In the genomic region with DNA sequence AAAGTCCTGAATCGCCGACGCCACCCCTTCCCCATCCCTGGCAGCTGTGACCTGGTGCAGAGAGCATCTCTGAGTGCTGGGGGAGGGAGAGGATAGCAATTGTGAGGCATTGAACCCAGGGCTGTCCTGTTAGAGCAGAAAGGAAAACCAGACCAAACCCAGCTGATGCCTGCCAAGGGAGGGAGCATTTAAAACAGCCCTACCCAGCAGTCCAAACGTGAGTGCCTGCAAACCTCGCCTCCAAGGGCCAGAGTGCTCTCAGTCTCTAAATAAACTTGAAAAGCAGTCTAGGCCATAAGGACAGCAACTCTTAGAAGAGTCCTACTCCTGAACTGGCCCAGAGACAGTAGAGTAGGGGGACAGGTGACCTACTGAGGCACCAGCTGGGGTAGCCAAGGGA, we compare ENCODE assay signal across 22 cellular contexts. TPM values are rescaled to one million over a fixed set of nuclear protein-coding genes. Genes with fewer than 3 reads are reported as not detected.
A peak's percentile ranks its signal among the peaks of the same experiment; 100 is the strongest.
DNase-seq lines count a peak whose midpoint lies in the region; ATAC-seq, FAIRE-seq and TF ChIP-seq lines count a peak whose summit lies in the region.
"Had no signal": no experiment of that assay in that cellular context is flagged by ENCODE, and none has a peak within 500 bp of the region (broad histone marks: within the 10 kb centered on the region; RNA-seq: fewer than 3 reads in every experiment).

No MANE protein-coding gene starts in this region.

- H3K4me1 ChIP-seq in GM23248 (ENCODE audit: insufficient read depth) (peaks cover 26% of the 10 kb centered on the region), astrocyte (ENCODE audit: insufficient read depth, low read length) (peaks cover 13% of the 10 kb centered on the region), mesenchymal stem cell (ENCODE audit: control insufficient read depth, insufficient read depth, low read depth, low read length) (peaks cover 3% of the 10 kb centered on the region), trophoblast cell (ENCODE audit: control insufficient read depth in 1 of 2, insufficient read depth in 2 of 2, low read length in 2 of 2) (no peaks in the 10 kb centered on the region)
- H3K4me1 ChIP-seq: A549, Caco-2 had no signal

- H3K9me3 ChIP-seq in GM23248 (ENCODE audit: low read depth): no peaks in the 10 kb centered on the region
- H3K9me3 ChIP-seq in astrocyte (ENCODE audit: insufficient read depth, low read depth, low read length): no peaks in the 10 kb centered on the region
- peaks cover 5% of the 10 kb centered on the region for H3K9me3 ChIP-seq in mesenchymal stem cell (ENCODE audit: control insufficient read depth, low read length)
- no peaks in the 10 kb centered on the region for H3K9me3 ChIP-seq in trophoblast cell (ENCODE audit: insufficient read depth, low read depth, low read length)
- H3K9me3 ChIP-seq: A549, Caco-2 had no signal

- no peak for FAIRE-seq in astrocyte (lab: Jason Lieb, UNC)
- FAIRE-seq: A549, D721Med, G401.6, GM12892, GM18507, H54, HepG2 had no signal

- 0 out of 2 replicates have a peak overlapping the region, but pooled peaks have one; percentile 17 for H2AFZ ChIP-seq in GM23248
- no peak overlapping the region for H2AFZ ChIP-seq in astrocyte (ENCODE audit: low read depth, low read length)
- no peak overlapping the region for H2AFZ ChIP-seq in mesenchymal stem cell (ENCODE audit: low read depth, low read length)
- H2AFZ ChIP-seq in trophoblast cell (ENCODE audit: insufficient read depth, low read length, poor library complexity): no peak overlapping the region

- no peaks in the 10 kb centered on the region for H4K20me1 ChIP-seq in GM23248 (ENCODE audit: insufficient read depth)
- H4K20me1 ChIP-seq in astrocyte (ENCODE audit: insufficient read depth, low read length): no peaks in the 10 kb centered on the region

- no peaks in the 10 kb centered on the region for H3K36me3 Mint-ChIP-seq in astrocyte (ENCODE audit: low read depth, unreplicated experiment)
- peaks cover 0 to 9% (median 5%) of the 10 kb centered on the region in 3 donors for H3K36me3 Mint-ChIP-seq in naive thymus-derived CD8-positive, alpha-beta T cell
- no peaks in the 10 kb centered on the region for H3K36me3 Mint-ChIP-seq in activated T-helper 1 cell treated with anti-CD3 and anti-CD28 coated beads, Interleukin-12 subunit alpha, Interleukin-12 subunit beta, Interleukin-2, Interleukin-4 antibody, amounts not matched to agents 30 ng/mL and 10 ng/mL and 1 ng/mL, durations not matched to agents 14 hours and 24 hours and 36 hours (ENCODE audit: low read depth)

- no peak overlapping the region for H4K8ac ChIP-seq in mesenchymal stem cell (ENCODE audit: low read length)
- no peak overlapping the region for H4K8ac ChIP-seq in trophoblast cell (ENCODE audit: low read depth, low read length)

- WGBS in GM23248 (ENCODE audit: low coverage in 1 of 2, low lambda C conversion rate in 2 of 2, missing lambda C conversion rate in 2 of 2), 2 experiments: 62 to 68% methylated on average over 5 of the region's 5 CpGs
- 87% methylated on average over 5 of the region's 5 CpGs for WGBS in mesenchymal stem cell
- no CpG with 5 or more reads among the region's 5 CpGs for WGBS in trophoblast cell (ENCODE audit: extremely low coverage, insufficient coverage, insufficient read length)

- H3F3A ChIP-seq in GM23248 (ENCODE audit: insufficient read depth): peaks cover 19% of the 10 kb centered on the region

- H3K9me2 ChIP-seq in GM23248 (ENCODE audit: insufficient read depth): no peaks in the 10 kb centered on the region

- H3K27me3 ChIP-seq in GM23248 (replicated peaks; ENCODE audit: insufficient read depth): no peaks in the 10 kb centered on the region
- H3K27me3 ChIP-seq in astrocyte (ENCODE audit: insufficient read depth, low read length): no peaks in the 10 kb centered on the region
- no peaks in the 10 kb centered on the region for H3K27me3 ChIP-seq in mesenchymal stem cell (ENCODE audit: control insufficient read depth in 1 of 2, insufficient read depth in 1 of 2, low read length in 2 of 2)
- no peaks in the 10 kb centered on the region for H3K27me3 ChIP-seq in trophoblast cell (ENCODE audit: insufficient read depth, low read length)

- ATAC-seq in naive thymus-derived CD8-positive, alpha-beta T cell: no peak
- ATAC-seq: A549, GM23338, HepG2 had no signal

- H3K4me2 ChIP-seq in GM23248 (ENCODE audit: unreplicated experiment): no peak overlapping the region
- H3K4me2 ChIP-seq in astrocyte (ENCODE audit: low read length): no peak overlapping the region
- no peak overlapping the region for H3K4me2 ChIP-seq in mesenchymal stem cell (ENCODE audit: low read length, poor library complexity, severe bottlenecking)
- H3K4me2 ChIP-seq in trophoblast cell (ENCODE audit: low read length): no peak overlapping the region
- H3K4me2 ChIP-seq: A549, GM23338 had no signal

- H3K18ac ChIP-seq in mesenchymal stem cell (ENCODE audit: low read depth in 1 of 2, low read length in 2 of 2) (peak overlapping the region in 1 of 2 experiments; percentile 41), trophoblast cell (ENCODE audit: low read length) (no peak overlapping the region)

- H2BK120ac ChIP-seq in mesenchymal stem cell (ENCODE audit: low read depth, low read length) (no peak overlapping the region), trophoblast cell (ENCODE audit: insufficient read depth, low read length, poor library complexity) (peak overlapping the region; percentile 24)

- DNase-seq in GM23248 (no peak), astrocyte (ENCODE audit: low read depth) (no peak), mesenchymal stem cell (no peak), trophoblast cell (no peak), iPS-NIHi7 (ENCODE audit: extremely low spot score) (no peak)
- no peak for DNase-seq in naive thymus-derived CD8-positive, alpha-beta T cell
- no peak for DNase-seq in activated T-helper 1 cell treated with anti-CD3 and anti-CD28 coated beads, Interleukin-12 subunit alpha, Interleukin-12 subunit beta, Interleukin-2, Interleukin-4 antibody, amounts not matched to agents 30 ng/mL and 10 ng/mL and 1 ng/mL, durations not matched to agents 14 hours and 24 hours and 36 hours (ENCODE audit: low spot score)
- DNase-seq in activated CD4-positive, alpha-beta T cell treated with anti-CD3 and anti-CD28 coated beads, Interleukin-2, amount 50 U/mL, for 1 hour: no peak
- DNase-seq: AML-193; Caco-2; CD4-positive, alpha-beta T cell; HCEC 1CT had no signal

- peaks cover 31% of the 10 kb centered on the region for H3K4me1 Mint-ChIP-seq in astrocyte (ENCODE audit: low read depth, unreplicated experiment)
- no peaks in the 10 kb centered on the region for H3K4me1 Mint-ChIP-seq in naive thymus-derived CD8-positive, alpha-beta T cell
- H3K4me1 Mint-ChIP-seq in activated T-helper 1 cell treated with anti-CD3 and anti-CD28 coated beads, Interleukin-12 subunit alpha, Interleukin-12 subunit beta, Interleukin-2, Interleukin-4 antibody, amounts not matched to agents 30 ng/mL and 10 ng/mL and 1 ng/mL, durations not matched to agents 14 hours and 24 hours and 36 hours (ENCODE audit: low read depth): no peaks in the 10 kb centered on the region

- no peak overlapping the region for H3K14ac ChIP-seq in mesenchymal stem cell (ENCODE audit: low read length in 2 of 2)
- no peak overlapping the region for H3K14ac ChIP-seq in trophoblast cell (ENCODE audit: low read length)

- no peak overlapping the region for H2BK5ac ChIP-seq in mesenchymal stem cell (ENCODE audit: low read depth, low read length, poor library complexity, severe bottlenecking)
- no peak overlapping the region for H2BK5ac ChIP-seq in trophoblast cell (ENCODE audit: low read depth, low read length, poor library complexity)

- H3K79me2 ChIP-seq in GM23248 (ENCODE audit: insufficient read depth) (no peaks in the 10 kb centered on the region), astrocyte (ENCODE audit: insufficient read depth, low read length) (no peaks in the 10 kb centered on the region), trophoblast cell (ENCODE audit: control insufficient read depth, insufficient read depth, low read length, poor library complexity) (no peaks in the 10 kb centered on the region)

- no peak overlapping the region for H3K9ac ChIP-seq in GM23248
- no peak overlapping the region for H3K9ac ChIP-seq in astrocyte (ENCODE audit: low read length)
- no peak overlapping the region for H3K9ac ChIP-seq in mesenchymal stem cell (ENCODE audit: low read length)
- no peak overlapping the region for H3K9ac ChIP-seq in trophoblast cell (ENCODE audit: low read length)

- H4K91ac ChIP-seq in mesenchymal stem cell (ENCODE audit: low read length): no peak overlapping the region
- H4K91ac ChIP-seq in trophoblast cell (ENCODE audit: low read depth, low read length): no peak overlapping the region

- no peak overlapping the region for H3K23ac ChIP-seq in mesenchymal stem cell (ENCODE audit: low read length in 2 of 2)
- H3K23ac ChIP-seq in trophoblast cell (ENCODE audit: low read length): no peak overlapping the region

- H3K36me3 ChIP-seq in GM23248 (ENCODE audit: low read depth) (no peaks in the 10 kb centered on the region), astrocyte (ENCODE audit: insufficient read depth, low read length) (no peaks in the 10 kb centered on the region), mesenchymal stem cell (ENCODE audit: control insufficient read depth in 1 of 2, insufficient read depth in 2 of 2, low read depth in 1 of 2, low read length in 2 of 2) (no peaks in the 10 kb centered on the region), trophoblast cell (ENCODE audit: control insufficient read depth in 1 of 2, insufficient read depth in 2 of 2, low read length in 2 of 2) (no peaks in the 10 kb centered on the region)

- H3K27ac Mint-ChIP-seq in astrocyte (ENCODE audit: unreplicated experiment): peak overlapping the region; percentile 93
- H3K27ac Mint-ChIP-seq in naive thymus-derived CD8-positive, alpha-beta T cell: no peak overlapping the region
- no peak overlapping the region for H3K27ac Mint-ChIP-seq in activated T-helper 1 cell treated with anti-CD3 and anti-CD28 coated beads, Interleukin-12 subunit alpha, Interleukin-12 subunit beta, Interleukin-2, Interleukin-4 antibody, amounts not matched to agents 30 ng/mL and 10 ng/mL and 1 ng/mL, durations not matched to agents 14 hours and 24 hours and 36 hours
- H3K27ac Mint-ChIP-seq: CD4-positive, alpha-beta T cell; GM23338 had no signal

- H2AK5ac ChIP-seq in mesenchymal stem cell (ENCODE audit: low read length, severe bottlenecking) (peak overlapping the region; percentile 87), trophoblast cell (ENCODE audit: low read length) (no peak overlapping the region)

- H3K79me1 ChIP-seq in mesenchymal stem cell (replicated peaks; ENCODE audit: low read length, poor library complexity, severe bottlenecking) (no peaks in the 10 kb centered on the region), trophoblast cell (ENCODE audit: low read length) (peaks cover 2% of the 10 kb centered on the region)

- in situ Hi-C loops in GM23248 (cut with MboI): no loop called here

- peak overlapping the region in 1 of 2 experiments; percentile 25 for H3K4ac ChIP-seq in mesenchymal stem cell (ENCODE audit: low read depth in 1 of 2, low read length in 2 of 2)
- H3K4ac ChIP-seq in trophoblast cell (ENCODE audit: low read depth, low read length): no peak overlapping the region

- H4K12ac ChIP-seq in trophoblast cell (ENCODE audit: low read depth, low read length): no peak overlapping the region

- H3K4me3 Mint-ChIP-seq in astrocyte (ENCODE audit: unreplicated experiment): no peak overlapping the region
- no peak overlapping the region for H3K4me3 Mint-ChIP-seq in naive thymus-derived CD8-positive, alpha-beta T cell
- no peak overlapping the region for H3K4me3 Mint-ChIP-seq in activated T-helper 1 cell treated with anti-CD3 and anti-CD28 coated beads, Interleukin-12 subunit alpha, Interleukin-12 subunit beta, Interleukin-2, Interleukin-4 antibody, amounts not matched to agents 30 ng/mL and 10 ng/mL and 1 ng/mL, durations not matched to agents 14 hours and 24 hours and 36 hours
- H3K4me3 Mint-ChIP-seq: CD4-positive, alpha-beta T cell; GM23338 had no signal

- no peak for TF ChIP-seq CTCF in astrocyte (IDR thresholded peaks at IDR 0.05; ENCODE audit: insufficient read depth, low read depth, low read length)

- H3K27me3 Mint-ChIP-seq in astrocyte (ENCODE audit: low read depth, unreplicated experiment): no peaks in the 10 kb centered on the region
- peaks cover 0 to 17% (median 11%) of the 10 kb centered on the region in 5 donors for H3K27me3 Mint-ChIP-seq in naive thymus-derived CD8-positive, alpha-beta T cell
- H3K27me3 Mint-ChIP-seq in activated T-helper 1 cell treated with anti-CD3 and anti-CD28 coated beads, Interleukin-12 subunit alpha, Interleukin-12 subunit beta, Interleukin-2, Interleukin-4 antibody, amounts not matched to agents 30 ng/mL and 10 ng/mL and 1 ng/mL, durations not matched to agents 14 hours and 24 hours and 36 hours (ENCODE audit: insufficient read depth): peaks cover 2% of the 10 kb centered on the region

- no peak overlapping the region for H2BK15ac ChIP-seq in mesenchymal stem cell (ENCODE audit: low read depth, poor library complexity, severe bottlenecking)

- POLR2A ChIA-PET in naive thymus-derived CD8-positive, alpha-beta T cell (lab: Charles Lee): interaction anchor here (0.6 kb wide), 1 partner anchor 10 kb away, joined by 3 read pairs; no protein-coding TSS in a partner anchor

- no peak overlapping the region for H3K27ac ChIP-seq in GM23248
- no peak overlapping the region for H3K27ac ChIP-seq in astrocyte (ENCODE audit: low read depth, low read length)
- H3K27ac ChIP-seq in mesenchymal stem cell (ENCODE audit: low read length, poor library complexity, severe bottlenecking): no peak overlapping the region
- H3K27ac ChIP-seq in trophoblast cell (ENCODE audit: low read depth, low read length): no peak overlapping the region
- H3K27ac ChIP-seq: 22Rv1, A549, C4-2B had no signal

- H3K4me3 ChIP-seq in GM23248 (no peak overlapping the region), astrocyte (ENCODE audit: insufficient read depth, low read depth, low read length) (no peak overlapping the region), mesenchymal stem cell (ENCODE audit: insufficient read depth in 1 of 2, low read depth in 1 of 2, low read length in 2 of 2) (no peak overlapping the region), trophoblast cell (ENCODE audit: low read depth, low read length) (no peak overlapping the region)
- H3K4me3 ChIP-seq: A549, GM23338 had no signal

- peaks cover 3% of the 10 kb centered on the region for H3K9me3 Mint-ChIP-seq in astrocyte (ENCODE audit: unreplicated experiment)
- peaks cover 6 to 16% (median 10%) of the 10 kb centered on the region in 9 donors for H3K9me3 Mint-ChIP-seq in naive thymus-derived CD8-positive, alpha-beta T cell
- peaks cover 8% of the 10 kb centered on the region for H3K9me3 Mint-ChIP-seq in activated T-helper 1 cell treated with anti-CD3 and anti-CD28 coated beads, Interleukin-12 subunit alpha, Interleukin-12 subunit beta, Interleukin-2, Interleukin-4 antibody, amounts not matched to agents 30 ng/mL and 10 ng/mL and 1 ng/mL, durations not matched to agents 14 hours and 24 hours and 36 hours
- H3K9me3 Mint-ChIP-seq: CD4-positive, alpha-beta T cell; GM23338 had no signal

- intact Hi-C loops in activated T-helper 1 cell treated with anti-CD3 and anti-CD28 coated beads, Interleukin-12 subunit alpha, Interleukin-12 subunit beta, Interleukin-2, Interleukin-4 antibody, amounts not matched to agents 30 ng/mL and 10 ng/mL and 1 ng/mL, durations not matched to agents 14 hours and 24 hours and 36 hours (cut with micrococcal nuclease): no loop called here

- H2BK12ac ChIP-seq in mesenchymal stem cell (ENCODE audit: low read length in 2 of 2): peak overlapping the region in 1 of 2 experiments; percentile 12
- H2BK12ac ChIP-seq in trophoblast cell (ENCODE audit: low read length): no peak overlapping the region

RNA-seq across cellular contexts. Expression of a gene that starts 20.0 kb away (rescaled TPM):
- total RNA-seq in GM23248 (2014; rRNA removed; shearing (Covaris generic)): 13.7 and 18.2 TPM in 2 replicates
- 7.1 and 7.5 TPM in 2 replicates for polyA plus RNA-seq in GM23248 (2016; fragmentation: Nextera tagmentation; extraction: Ambion mirVana)
- 19.2 and 20.8 TPM in 2 replicates for total RNA-seq in astrocyte
- polyA plus RNA-seq in mesenchymal stem cell (2013, experiment 1 of 2): 8.1 TPM
- 7.8 TPM for polyA plus RNA-seq in mesenchymal stem cell (2013, experiment 2 of 2)
- 9.3 and 9.5 TPM in 2 replicates for polyA plus RNA-seq in trophoblast cell (2013)
- total RNA-seq in naive thymus-derived CD8-positive, alpha-beta T cell: 10 to 100 TPM; 17.6 to 24.1 TPM
- polyA plus RNA-seq in naive thymus-derived CD8-positive, alpha-beta T cell: 10 to 100 TPM in 1 of 3 donors, 1 to 10 TPM in 2; 5.1 to 11.1 (median 8.7) TPM
- total RNA-seq in activated T-helper 1 cell treated with anti-CD3 and anti-CD28 coated beads, Interleukin-12 subunit alpha, Interleukin-12 subunit beta, Interleukin-2, Interleukin-4 antibody, amounts not matched to agents 30 ng/mL and 10 ng/mL and 1 ng/mL, durations not matched to agents 14 hours and 24 hours and 36 hours: 30.4 and 35.8 TPM in 2 replicates
